ENCODE assay signal across 8 cellular contexts in the genomic region with DNA sequence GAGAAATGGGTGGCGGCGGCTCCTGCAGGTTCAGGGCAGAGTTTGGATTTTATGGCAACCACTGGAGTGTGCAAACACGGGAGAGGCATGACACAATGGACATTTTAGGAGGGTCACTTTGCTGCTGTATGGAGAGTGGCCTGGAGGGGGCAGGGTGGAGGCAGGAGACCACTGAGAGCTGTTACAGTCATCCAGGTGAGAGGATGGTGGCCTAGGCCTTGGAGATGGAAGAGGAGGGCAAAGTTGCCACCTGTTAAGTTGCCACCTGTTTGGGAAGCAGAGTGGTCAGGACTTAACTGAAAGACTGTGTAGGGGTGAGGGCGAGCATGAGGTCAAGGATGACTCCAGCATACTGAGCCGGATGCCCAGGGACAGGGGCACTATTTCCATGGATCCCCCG. TPM values are rescaled to one million over a fixed set of nuclear protein-coding genes. Genes with fewer than 3 reads are reported as not detected.
DNase-seq lines count a peak whose midpoint lies in the region; ATAC-seq and TF ChIP-seq lines count a peak whose summit lies in the region.

No MANE protein-coding gene starts in this region.

- H3K79me2 ChIP-seq in KMS-11 (ENCODE audit: insufficient read depth, low read depth), result peaks cover 4% of the 10 kb centered on the region; the same call in 1 of the 2 replicates
- H3K79me2 ChIP-seq in osteoblast (ENCODE audit: insufficient read depth, low read length), result peaks cover 24% of the 10 kb centered on the region

- H3K27ac ChIP-seq in KMS-11, result no peak overlapping the region
- no peak overlapping the region for H3K27ac ChIP-seq in dorsolateral prefrontal cortex
- H3K27ac ChIP-seq in osteoblast (ENCODE audit: low read depth, low read length), result no peak overlapping the region

- H3K27me3 Mint-ChIP-seq in Calu3 (ENCODE audit: unreplicated experiment), result no peaks in the 10 kb centered on the region
- H3K27me3 Mint-ChIP-seq in activated B cell treated with CpG ODN at 0.5 μM for 24 hours, result no peaks in the 10 kb centered on the region

- intact Hi-C loops in Calu3 (cut with micrococcal nuclease; ENCODE audit: unreplicated experiment), result loop anchor here (10.0 kb wide), 1 partner anchor 125 kb away; a partner anchor contains a TSS
- intact Hi-C loops in activated B cell treated with CpG ODN at 0.5 μM for 24 hours (cut with micrococcal nuclease), result loop anchor here (1.0 to 2.0 kb wide), 2 partner anchors 117 to 269 kb away; no protein-coding TSS in a partner anchor
- intact Hi-C loops in dorsolateral prefrontal cortex (cut with DNase I), result loop anchor here (10.0 kb wide), 1 partner anchor 125 kb away; a partner anchor contains a TSS

- H3K4me1 Mint-ChIP-seq in Calu3 (ENCODE audit: low read depth, unreplicated experiment), result peaks cover 44% of the 10 kb centered on the region
- peaks cover 36% of the 10 kb centered on the region for H3K4me1 Mint-ChIP-seq in activated B cell treated with CpG ODN at 0.5 μM for 24 hours

- H3K27me3 ChIP-seq in KMS-11 (ENCODE audit: insufficient read depth, low read depth) (peaks cover 8% of the 10 kb centered on the region), dorsolateral prefrontal cortex (no peaks in the 10 kb centered on the region), osteoblast (ENCODE audit: insufficient read depth, low read length) (no peaks in the 10 kb centered on the region)

- no peak overlapping the region for H3K9ac ChIP-seq in KMS-11

- POLR2A ChIA-PET in activated B cell treated with CpG ODN at 0.5 μM for 24 hours (lab: Charles Lee), result interaction anchor here (1.0 to 26.4 kb wide), 5 partner anchors 13 to 81 kb away, joined by 4 to 1307 read pairs (median 100); a partner anchor contains a TSS

- DNase-seq in Calu3, result peak; percentile 81
- peak; percentile 56 for DNase-seq in activated B cell treated with CpG ODN at 0.5 μM for 24 hours
- DNase-seq in dorsolateral prefrontal cortex, result no peak
- DNase-seq in osteoblast (ENCODE audit: insufficient read length, low spot score, missing footprints), result peak; percentile 75

- peak; percentile 56 for TF ChIP-seq CTCF in Calu3 (IDR thresholded peaks at IDR 0.05; ENCODE audit: unreplicated experiment)
- peak; percentile 62 for TF ChIP-seq CTCF in KMS-11 (conservative IDR thresholded peaks at IDR 0.05; ENCODE audit: low read depth, low read length)
- no peak for TF ChIP-seq CTCF in activated B cell treated with CpG ODN at 0.5 μM for 24 hours (IDR thresholded peaks at IDR 0.05)
- TF ChIP-seq CTCF in dorsolateral prefrontal cortex (IDR thresholded peaks at IDR 0.05 in 54 of 56, conservative IDR thresholded peaks at IDR 0.05 in 2 of 56; ENCODE audit: low read depth in 1 of 56, partially characterized antibody in 56 of 56), result peak in 48 of 56 donors; percentile 11 to 56 (median 40)
- peak; percentile 52 for TF ChIP-seq CTCF in osteoblast (IDR thresholded peaks at IDR 0.05; ENCODE audit: extremely low read depth, low read depth, low read length)

- no peaks in the 10 kb centered on the region for H3K9me3 ChIP-seq in osteoblast (ENCODE audit: low read depth, low read length)

- H2AFZ ChIP-seq in KMS-11 (ENCODE audit: low read depth) (no peak overlapping the region), osteoblast (ENCODE audit: low read length) (no peak overlapping the region)

- H3K36me3 Mint-ChIP-seq in Calu3 (ENCODE audit: insufficient read depth, unreplicated experiment) (peaks cover 40% of the 10 kb centered on the region), activated B cell treated with CpG ODN at 0.5 μM for 24 hours (ENCODE audit: low read depth) (peaks cover 6% of the 10 kb centered on the region)

- H3K9me3 Mint-ChIP-seq in Calu3 (ENCODE audit: low read depth, unreplicated experiment) (no peaks in the 10 kb centered on the region), activated B cell treated with CpG ODN at 0.5 μM for 24 hours (no peaks in the 10 kb centered on the region)

- no peak overlapping the region for H3K4me2 ChIP-seq in KMS-11
- H3K4me2 ChIP-seq in osteoblast (ENCODE audit: insufficient read depth, low read length), result no peak overlapping the region

- H3K4me1 ChIP-seq in KMS-11 (ENCODE audit: low read depth, poor library complexity, severe bottlenecking) (peaks cover 8% of the 10 kb centered on the region), osteoblast (ENCODE audit: insufficient read depth, low read length) (peaks cover 24% of the 10 kb centered on the region)

- ATAC-seq in activated B cell treated with CpG ODN at 0.5 μM for 24 hours (ENCODE audit: low read depth), result peak; percentile 63
- ATAC-seq in HG03442 (IDR thresholded peaks at IDR 0.05; ENCODE audit: unreplicated experiment), result no peak
- no peak for ATAC-seq in GM18520 (IDR thresholded peaks at IDR 0.05; ENCODE audit: unreplicated experiment)
- ATAC-seq in GM21381 (IDR thresholded peaks at IDR 0.05; ENCODE audit: unreplicated experiment), result no peak

- H3K4me3 Mint-ChIP-seq in Calu3 (ENCODE audit: low read depth, unreplicated experiment) (peak overlapping the region; percentile 30), activated B cell treated with CpG ODN at 0.5 μM for 24 hours (peak overlapping the region; percentile 68)

- H3K27ac Mint-ChIP-seq in Calu3 (ENCODE audit: unreplicated experiment) (peak overlapping the region; percentile 25), activated B cell treated with CpG ODN at 0.5 μM for 24 hours (peak overlapping the region; percentile 51)

- H3K36me3 ChIP-seq in KMS-11 (ENCODE audit: insufficient read depth) (no peaks in the 10 kb centered on the region), osteoblast (ENCODE audit: insufficient read depth, low read length) (no peaks in the 10 kb centered on the region)

- no peaks in the 10 kb centered on the region for H4K20me1 ChIP-seq in KMS-11 (ENCODE audit: insufficient read depth)
- H4K20me1 ChIP-seq in osteoblast (ENCODE audit: insufficient read depth, low read length), result no peaks in the 10 kb centered on the region

- H3K4me3 ChIP-seq in KMS-11 (IDR thresholded peaks at IDR 0.05; ENCODE audit: insufficient read depth, low read depth, low read length), result no peak overlapping the region
- no peak overlapping the region for H3K4me3 ChIP-seq in dorsolateral prefrontal cortex
- H3K4me3 ChIP-seq in osteoblast (ENCODE audit: insufficient read depth, low read length), result no peak overlapping the region

- BruUV-seq in Calu3 (replicated peaks; lab: Mats Ljungman, UMichigan), result no TSS peak

- CTCF ChIA-PET in Calu3 (lab: Charles Lee), result interaction anchor here (0.7 to 1.8 kb wide), 4 partner anchors 9 to 128 kb away, joined by 3 to 4 read pairs (median 4); a partner anchor contains a TSS
- CTCF ChIA-PET in activated B cell treated with CpG ODN at 0.5 μM for 24 hours (lab: Charles Lee), result interaction anchor here (0.7 to 4.0 kb wide), 7 partner anchors 8 to 118 kb away, joined by 3 to 22 read pairs (median 4); a partner anchor contains a TSS

RNA-seq across cellular contexts. Expression of a gene that starts 2.3 kb away (rescaled TPM):
- total RNA-seq in Calu3 (2022) (26.9 and 38.6 TPM in 2 replicates), activated B cell treated with CpG ODN at 0.5 μM for 24 hours (30.4 and 35.2 TPM in 2 replicates), dorsolateral prefrontal cortex (10 to 100 TPM; 15.9 to 52.4 (median 26.4) TPM), osteoblast (7.6 and 10.3 TPM in 2 replicates)

RNA-seq across cellular contexts. Expression of a gene that starts 12.2 kb away (rescaled TPM):
- total RNA-seq in Calu3 (2022), result 179 and 180 TPM in 2 replicates
- total RNA-seq in activated B cell treated with CpG ODN at 0.5 μM for 24 hours, result 349 and 354 TPM in 2 replicates
- 10 to 100 TPM; 47.4 to 86.5 (median 66.9) TPM for total RNA-seq in dorsolateral prefrontal cortex
- 161 and 169 TPM in 2 replicates for total RNA-seq in osteoblast

RNA-seq across cellular contexts. Expression of a gene that starts 14.4 kb away (rescaled TPM):
- total RNA-seq in Calu3 (2022), result not detected in 2 replicates
- 158 and 163 TPM in 2 replicates for total RNA-seq in activated B cell treated with CpG ODN at 0.5 μM for 24 hours
- 1 to 10 TPM in 45 of 120 experiments, under 1 TPM in 67, not detected in 8; 0.11 to 3.6 (median 0.89) TPM for total RNA-seq in dorsolateral prefrontal cortex
- total RNA-seq in osteoblast, result not detected in 2 replicates

RNA-seq across cellular contexts. Expression of a gene that starts 16.1 kb away (rescaled TPM):
- total RNA-seq in Calu3 (2022) (7.1 and 7.5 TPM in 2 replicates), activated B cell treated with CpG ODN at 0.5 μM for 24 hours (28.2 and 30.7 TPM in 2 replicates), dorsolateral prefrontal cortex (1 to 10 TPM in 8 of 120 experiments, under 1 TPM in 50, not detected in 62; 0.23 to 2.5 (median 0.50) TPM), osteoblast (6.2 and 6.9 TPM in 2 replicates)

RNA-seq across cellular contexts. Expression of a gene that starts 26.0 kb away (rescaled TPM):
- total RNA-seq in Calu3 (2022) (0.10 TPM in 1 of 2 replicates, not detected in the other), activated B cell treated with CpG ODN at 0.5 μM for 24 hours (5.7 and 6.3 TPM in 2 replicates), dorsolateral prefrontal cortex (100 to 1,000 TPM in 61 of 120 experiments, 10 to 100 TPM in 59; 10.4 to 647 (median 104) TPM), osteoblast (under 0.01 TPM in 2 replicates)

Comparison
In these comparisons a context has a peak if more than half of its experiments do, and no peak if none do; other contexts are left out.
1. DNase-seq: peak in Calu3 (single experiment), activated B cell treated with CpG ODN at 0.5 μM for 24 hours (single experiment) and osteoblast (single experiment); none in dorsolateral prefrontal cortex (0 of 10).
2. RNA of a gene that starts 14.4 kb away (total RNA-seq): 158 to 163 TPM in activated B cell treated with CpG ODN at 0.5 μM for 24 hours; 0.11 to 3.6 TPM in dorsolateral prefrontal cortex, not detected in Calu3 and not detected in osteoblast; every median in the first group is over 10 times any median in the second.